Comparison of ENCODE assay signal across 1 cellular context in genomic region chr17:83051423-83052240, GRCh38.
TF ChIP-seq lines count a peak whose summit lies in the region.

No MANE protein-coding gene starts in this region.

TF ChIP-seq in HepG2, 621 proteins besides CTCF, POLR2A, EP300 and RAD21 (continued from another document and continues in another):
- peak; percentile 70; the same call in 1 of the 2 replicates for TF ChIP-seq ZNF816 (CRISPR knock-in tag; IDR thresholded peaks at IDR 0.05; ENCODE audit: borderline replicate concordance)
- TF ChIP-seq ZNF281 (CRISPR knock-in tag; IDR thresholded peaks at IDR 0.05; ENCODE audit: borderline replicate concordance), result no peak
- TF ChIP-seq JUN (CRISPR knock-in tag; IDR thresholded peaks at IDR 0.05), result 0 out of 2 replicates have a peak, but pooled peaks have one; percentile 54
- TF ChIP-seq ZNF543 (CRISPR knock-in tag; IDR thresholded peaks at IDR 0.05), result peak; percentile 93
- peak; percentile 55; the same call in 1 of the 2 replicates for TF ChIP-seq SP140L (CRISPR knock-in tag; IDR thresholded peaks at IDR 0.05; ENCODE audit: borderline replicate concordance)
- peak; percentile 77; the same call in 1 of the 2 replicates for TF ChIP-seq ZNF780A (CRISPR knock-in tag; IDR thresholded peaks at IDR 0.05)
- TF ChIP-seq HNRNPK (IDR thresholded peaks at IDR 0.05; ENCODE audit: low read depth, low read length, poor library complexity, severe bottlenecking), result peak; percentile 39
- peak; percentile 51 for TF ChIP-seq SP5 (CRISPR knock-in tag; IDR thresholded peaks at IDR 0.05; ENCODE audit: borderline replicate concordance, low read depth)
- TF ChIP-seq ZNF570 (CRISPR knock-in tag; IDR thresholded peaks at IDR 0.05; ENCODE audit: borderline replicate concordance), result no peak
- peak; percentile 65; the same call in 1 of the 2 replicates for TF ChIP-seq ZNF318 (CRISPR knock-in tag; IDR thresholded peaks at IDR 0.05)
- TF ChIP-seq CEBPZ (IDR thresholded peaks at IDR 0.05; ENCODE audit: low read length), result no peak
- peak; percentile 26; the same call in 1 of the 2 replicates for TF ChIP-seq ZNF772 (CRISPR knock-in tag; IDR thresholded peaks at IDR 0.05)
- peak; percentile 70 for TF ChIP-seq TAF1 (CRISPR knock-in tag; IDR thresholded peaks at IDR 0.05)
- peak; percentile 86; the same call in 1 of the 2 replicates for TF ChIP-seq NAIF1 (CRISPR knock-in tag; IDR thresholded peaks at IDR 0.05; ENCODE audit: borderline replicate concordance)
- no peak for TF ChIP-seq AGO1 (IDR thresholded peaks at IDR 0.05; ENCODE audit: low read depth, low read length, poor library complexity, severe bottlenecking)
- TF ChIP-seq UBTF (CRISPR knock-in tag; IDR thresholded peaks at IDR 0.05), result peak; percentile 71
- peak; percentile 49; the same call in 1 of the 2 replicates for TF ChIP-seq MIER3 (CRISPR knock-in tag; IDR thresholded peaks at IDR 0.05; ENCODE audit: borderline replicate concordance)
- no peak for TF ChIP-seq SRSF4 (IDR thresholded peaks at IDR 0.05; ENCODE audit: low read depth, low read length, poor library complexity, severe bottlenecking)
- TF ChIP-seq YEATS2 (CRISPR knock-in tag; IDR thresholded peaks at IDR 0.05; ENCODE audit: borderline replicate concordance), result peak; percentile 69
- peak; percentile 58; the same call in 1 of the 2 replicates for TF ChIP-seq NFKBIZ (CRISPR knock-in tag; IDR thresholded peaks at IDR 0.05)
- peak; percentile 61; the same call in 1 of the 2 replicates for TF ChIP-seq GMEB1 (CRISPR knock-in tag; IDR thresholded peaks at IDR 0.05; ENCODE audit: borderline replicate concordance)
- TF ChIP-seq ELF1 (CRISPR knock-in tag; IDR thresholded peaks at IDR 0.05), result peak; percentile 52; the same call in 1 of the 2 replicates
- TF ChIP-seq ZNF510 (CRISPR knock-in tag; IDR thresholded peaks at IDR 0.05; ENCODE audit: low read depth), result peak; percentile 92; the same call in 1 of the 2 replicates
- no peak for TF ChIP-seq ZNF580 (CRISPR knock-in tag; IDR thresholded peaks at IDR 0.05; ENCODE audit: borderline replicate concordance, low read depth)
- TF ChIP-seq ZNF3 (CRISPR knock-in tag; IDR thresholded peaks at IDR 0.05), result no peak
- peak; percentile 62; the same call in 1 of the 2 replicates for TF ChIP-seq ZBTB39 (CRISPR knock-in tag; IDR thresholded peaks at IDR 0.05)
- no peak; the same call in 1 of the 2 replicates for TF ChIP-seq PREB (CRISPR knock-in tag; IDR thresholded peaks at IDR 0.05)
- no peak for TF ChIP-seq FIP1L1 (IDR thresholded peaks at IDR 0.05; ENCODE audit: borderline replicate concordance, insufficient read depth, low read depth, low read length)
- TF ChIP-seq ZZZ3 (CRISPR knock-in tag; IDR thresholded peaks at IDR 0.05; ENCODE audit: borderline replicate concordance), result peak; percentile 79
